2 cellular contexts compared by ENCODE assay signal in the genomic region with DNA sequence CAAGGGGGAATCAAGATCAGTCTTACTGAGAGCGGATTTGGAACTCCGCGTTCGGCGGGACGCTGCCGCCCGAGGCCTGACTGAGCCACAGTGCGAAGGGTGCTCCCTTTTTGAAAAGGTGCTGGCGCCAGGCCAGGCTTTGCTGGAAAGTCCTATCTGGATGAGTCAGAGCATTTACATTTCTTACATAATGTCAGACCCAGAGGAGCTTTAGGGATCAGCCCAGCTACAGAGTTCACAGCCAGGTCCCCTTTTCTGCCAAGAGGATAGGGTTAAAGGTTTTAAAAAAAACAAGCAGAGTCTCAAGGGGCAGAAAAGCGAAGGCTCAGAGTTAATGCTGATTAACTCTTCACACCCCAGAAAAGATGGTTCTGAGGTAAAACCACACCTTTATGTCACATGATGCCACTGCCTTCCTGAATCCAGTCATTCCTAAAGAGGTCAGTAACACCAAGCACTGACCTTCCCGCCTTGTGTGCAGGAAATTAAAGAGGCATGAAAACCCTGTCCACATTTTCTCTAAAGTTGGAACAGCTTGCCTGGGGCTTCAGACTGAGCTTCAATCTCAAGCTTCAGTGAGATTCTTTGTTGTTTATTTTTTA.
A peak's percentile ranks its signal among the peaks of the same experiment; 100 is the strongest.
TF ChIP-seq lines count a peak whose summit lies in the region.

No MANE protein-coding gene starts in this region.

TF ChIP-seq in HEK293T, 16 proteins besides CTCF, POLR2A, EP300 and RAD21:
- no peak for TF ChIP-seq FOXA1 (IDR thresholded peaks at IDR 0.05)
- TF ChIP-seq ARNT (IDR thresholded peaks at IDR 0.05), result no peak
- TF ChIP-seq TARDBP (IDR thresholded peaks at IDR 0.05), result no peak
- TF ChIP-seq FOXM1 (IDR thresholded peaks at IDR 0.05; ENCODE audit: borderline replicate concordance), result no peak
- no peak for TF ChIP-seq SUZ12 (IDR thresholded peaks at IDR 0.05)
- no peak for TF ChIP-seq ZNF384 (IDR thresholded peaks at IDR 0.05)
- no peak for TF ChIP-seq HDGF (IDR thresholded peaks at IDR 0.05; ENCODE audit: borderline replicate concordance)
- TF ChIP-seq, protein P1, sequence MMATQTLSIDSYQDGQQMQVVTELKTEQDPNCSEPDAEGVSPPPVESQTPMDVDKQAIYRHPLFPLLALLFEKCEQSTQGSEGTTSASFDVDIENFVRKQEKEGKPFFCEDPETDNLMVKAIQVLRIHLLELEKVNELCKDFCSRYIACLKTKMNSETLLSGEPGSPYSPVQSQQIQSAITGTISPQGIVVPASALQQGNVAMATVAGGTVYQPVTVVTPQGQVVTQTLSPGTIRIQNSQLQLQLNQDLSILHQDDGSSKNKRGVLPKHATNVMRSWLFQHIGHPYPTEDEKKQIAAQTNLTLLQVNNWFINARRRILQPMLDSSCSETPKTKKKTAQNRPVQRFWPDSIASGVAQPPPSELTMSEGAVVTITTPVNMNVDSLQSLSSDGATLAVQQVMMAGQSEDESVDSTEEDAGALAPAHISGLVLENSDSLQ (IDR thresholded peaks at IDR 0.05), result no peak
- no peak for TF ChIP-seq BHLHE40 (IDR thresholded peaks at IDR 0.05; ENCODE audit: borderline replicate concordance)
- TF ChIP-seq ELF4 (IDR thresholded peaks at IDR 0.05), result no peak

TF ChIP-seq in HepG2, 621 proteins besides CTCF, POLR2A, EP300 and RAD21 (continued from another document and continues in another):
- TF ChIP-seq, protein P2, sequence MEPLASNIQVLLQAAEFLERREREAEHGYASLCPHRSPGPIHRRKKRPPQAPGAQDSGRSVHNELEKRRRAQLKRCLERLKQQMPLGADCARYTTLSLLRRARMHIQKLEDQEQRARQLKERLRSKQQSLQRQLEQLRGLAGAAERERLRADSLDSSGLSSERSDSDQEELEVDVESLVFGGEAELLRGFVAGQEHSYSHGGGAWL (CRISPR knock-in tag; IDR thresholded peaks at IDR 0.05), result no peak
- TF ChIP-seq ZSCAN12 (CRISPR knock-in tag; IDR thresholded peaks at IDR 0.05) (no peak), CBX1 (IDR thresholded peaks at IDR 0.05; ENCODE audit: low read depth) (no peak), ZNF230 (CRISPR knock-in tag; IDR thresholded peaks at IDR 0.05) (no peak), ZFX (CRISPR knock-in tag; IDR thresholded peaks at IDR 0.05; ENCODE audit: low read depth) (0 out of 2 replicates have a peak, but pooled peaks have one; percentile 11), SMARCC2 (IDR thresholded peaks at IDR 0.05) (no peak), KAT7 (CRISPR knock-in tag; IDR thresholded peaks at IDR 0.05; ENCODE audit: borderline replicate concordance) (no peak), ZNF615 (CRISPR knock-in tag; IDR thresholded peaks at IDR 0.05; ENCODE audit: borderline replicate concordance) (no peak), SALL2 (CRISPR knock-in tag; IDR thresholded peaks at IDR 0.05) (no peak), SSRP1 (CRISPR knock-in tag; IDR thresholded peaks at IDR 0.05) (no peak), NRL (CRISPR knock-in tag; IDR thresholded peaks at IDR 0.05; ENCODE audit: borderline replicate concordance) (no peak), ZNF605 (CRISPR knock-in tag; IDR thresholded peaks at IDR 0.05) (peak; percentile 71), SAP130 (CRISPR knock-in tag; IDR thresholded peaks at IDR 0.05; ENCODE audit: low read depth) (peak; percentile 47), ZNF431 (CRISPR knock-in tag; IDR thresholded peaks at IDR 0.05; ENCODE audit: borderline replicate concordance, low read depth) (no peak), ZNF569 (CRISPR knock-in tag; IDR thresholded peaks at IDR 0.05; ENCODE audit: borderline replicate concordance) (no peak), MLLT10 (CRISPR knock-in tag; IDR thresholded peaks at IDR 0.05) (no peak), AHR (CRISPR knock-in tag; IDR thresholded peaks at IDR 0.05) (no peak), CREM (IDR thresholded peaks at IDR 0.05) (peak; percentile 30; the same call in 1 of the 2 replicates), CREM (CRISPR knock-in tag; IDR thresholded peaks at IDR 0.05) (no peak), ZNF629 (CRISPR knock-in tag; conservative IDR thresholded peaks at IDR 0.05) (0 out of 2 replicates have a peak, but pooled peaks have one; percentile 11), HOXA7 (CRISPR knock-in tag; IDR thresholded peaks at IDR 0.05) (no peak), ZBTB20 (CRISPR knock-in tag; IDR thresholded peaks at IDR 0.05; ENCODE audit: borderline replicate concordance, low read depth) (0 out of 2 replicates have a peak, but pooled peaks have one; percentile 31), ZNF616 (CRISPR knock-in tag; IDR thresholded peaks at IDR 0.05; ENCODE audit: low read depth) (no peak), ZNF430 (CRISPR knock-in tag; IDR thresholded peaks at IDR 0.05) (0 out of 2 replicates have a peak, but pooled peaks have one; percentile 60), RORA (CRISPR knock-in tag; IDR thresholded peaks at IDR 0.05) (no peak), SRF (IDR thresholded peaks at IDR 0.05; ENCODE audit: low read depth, low read length) (no peak), TCF7L2 (IDR thresholded peaks at IDR 0.05; ENCODE audit: low read depth, low read length) (no peak), ZNF343 (CRISPR knock-in tag; IDR thresholded peaks at IDR 0.05) (no peak), SOX5 (CRISPR knock-in tag; IDR thresholded peaks at IDR 0.05; ENCODE audit: borderline replicate concordance) (peak; percentile 33; the same call in 1 of the 2 replicates), ZNF776 (CRISPR knock-in tag; IDR thresholded peaks at IDR 0.05) (no peak), RAD51 (IDR thresholded peaks at IDR 0.05; ENCODE audit: borderline replicate concordance) (no peak), PHF21A (CRISPR knock-in tag; IDR thresholded peaks at IDR 0.05) (peak; percentile 36; the same call in 1 of the 2 replicates), ISL2 (CRISPR knock-in tag; IDR thresholded peaks at IDR 0.05) (peak; percentile 41; the same call in 1 of the 2 replicates), ATRX (CRISPR knock-in tag; IDR thresholded peaks at IDR 0.05; ENCODE audit: borderline replicate concordance) (no peak), ZFP90 (CRISPR knock-in tag; IDR thresholded peaks at IDR 0.05; ENCODE audit: borderline replicate concordance) (no peak), JUN (CRISPR knock-in tag; IDR thresholded peaks at IDR 0.05) (no peak), PAWR (CRISPR knock-in tag; IDR thresholded peaks at IDR 0.05; ENCODE audit: borderline replicate concordance) (no peak), ZNF30 (CRISPR knock-in tag; IDR thresholded peaks at IDR 0.05) (no peak), ZBTB38 (CRISPR knock-in tag; IDR thresholded peaks at IDR 0.05) (no peak), TEAD2 (CRISPR knock-in tag; IDR thresholded peaks at IDR 0.05) (no peak), IKZF4 (CRISPR knock-in tag; IDR thresholded peaks at IDR 0.05; ENCODE audit: borderline replicate concordance, low read depth, not compliant biosample characterization) (no peak), ZNF335 (CRISPR knock-in tag; IDR thresholded peaks at IDR 0.05) (no peak; the same call in 1 of the 2 replicates), GTF3A (CRISPR knock-in tag; conservative IDR thresholded peaks at IDR 0.05) (no peak)
- TF ChIP-seq, protein P3, sequence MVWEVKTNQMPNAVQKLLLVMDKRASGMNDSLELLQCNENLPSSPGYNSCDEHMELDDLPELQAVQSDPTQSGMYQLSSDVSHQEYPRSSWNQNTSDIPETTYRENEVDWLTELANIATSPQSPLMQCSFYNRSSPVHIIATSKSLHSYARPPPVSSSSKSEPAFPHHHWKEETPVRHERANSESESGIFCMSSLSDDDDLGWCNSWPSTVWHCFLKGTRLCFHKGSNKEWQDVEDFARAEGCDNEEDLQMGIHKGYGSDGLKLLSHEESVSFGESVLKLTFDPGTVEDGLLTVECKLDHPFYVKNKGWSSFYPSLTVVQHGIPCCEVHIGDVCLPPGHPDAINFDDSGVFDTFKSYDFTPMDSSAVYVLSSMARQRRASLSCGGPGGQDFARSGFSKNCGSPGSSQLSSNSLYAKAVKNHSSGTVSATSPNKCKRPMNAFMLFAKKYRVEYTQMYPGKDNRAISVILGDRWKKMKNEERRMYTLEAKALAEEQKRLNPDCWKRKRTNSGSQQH (CRISPR knock-in tag; IDR thresholded peaks at IDR 0.05; ENCODE audit: low read depth), result no peak
- TF ChIP-seq, protein P4, sequence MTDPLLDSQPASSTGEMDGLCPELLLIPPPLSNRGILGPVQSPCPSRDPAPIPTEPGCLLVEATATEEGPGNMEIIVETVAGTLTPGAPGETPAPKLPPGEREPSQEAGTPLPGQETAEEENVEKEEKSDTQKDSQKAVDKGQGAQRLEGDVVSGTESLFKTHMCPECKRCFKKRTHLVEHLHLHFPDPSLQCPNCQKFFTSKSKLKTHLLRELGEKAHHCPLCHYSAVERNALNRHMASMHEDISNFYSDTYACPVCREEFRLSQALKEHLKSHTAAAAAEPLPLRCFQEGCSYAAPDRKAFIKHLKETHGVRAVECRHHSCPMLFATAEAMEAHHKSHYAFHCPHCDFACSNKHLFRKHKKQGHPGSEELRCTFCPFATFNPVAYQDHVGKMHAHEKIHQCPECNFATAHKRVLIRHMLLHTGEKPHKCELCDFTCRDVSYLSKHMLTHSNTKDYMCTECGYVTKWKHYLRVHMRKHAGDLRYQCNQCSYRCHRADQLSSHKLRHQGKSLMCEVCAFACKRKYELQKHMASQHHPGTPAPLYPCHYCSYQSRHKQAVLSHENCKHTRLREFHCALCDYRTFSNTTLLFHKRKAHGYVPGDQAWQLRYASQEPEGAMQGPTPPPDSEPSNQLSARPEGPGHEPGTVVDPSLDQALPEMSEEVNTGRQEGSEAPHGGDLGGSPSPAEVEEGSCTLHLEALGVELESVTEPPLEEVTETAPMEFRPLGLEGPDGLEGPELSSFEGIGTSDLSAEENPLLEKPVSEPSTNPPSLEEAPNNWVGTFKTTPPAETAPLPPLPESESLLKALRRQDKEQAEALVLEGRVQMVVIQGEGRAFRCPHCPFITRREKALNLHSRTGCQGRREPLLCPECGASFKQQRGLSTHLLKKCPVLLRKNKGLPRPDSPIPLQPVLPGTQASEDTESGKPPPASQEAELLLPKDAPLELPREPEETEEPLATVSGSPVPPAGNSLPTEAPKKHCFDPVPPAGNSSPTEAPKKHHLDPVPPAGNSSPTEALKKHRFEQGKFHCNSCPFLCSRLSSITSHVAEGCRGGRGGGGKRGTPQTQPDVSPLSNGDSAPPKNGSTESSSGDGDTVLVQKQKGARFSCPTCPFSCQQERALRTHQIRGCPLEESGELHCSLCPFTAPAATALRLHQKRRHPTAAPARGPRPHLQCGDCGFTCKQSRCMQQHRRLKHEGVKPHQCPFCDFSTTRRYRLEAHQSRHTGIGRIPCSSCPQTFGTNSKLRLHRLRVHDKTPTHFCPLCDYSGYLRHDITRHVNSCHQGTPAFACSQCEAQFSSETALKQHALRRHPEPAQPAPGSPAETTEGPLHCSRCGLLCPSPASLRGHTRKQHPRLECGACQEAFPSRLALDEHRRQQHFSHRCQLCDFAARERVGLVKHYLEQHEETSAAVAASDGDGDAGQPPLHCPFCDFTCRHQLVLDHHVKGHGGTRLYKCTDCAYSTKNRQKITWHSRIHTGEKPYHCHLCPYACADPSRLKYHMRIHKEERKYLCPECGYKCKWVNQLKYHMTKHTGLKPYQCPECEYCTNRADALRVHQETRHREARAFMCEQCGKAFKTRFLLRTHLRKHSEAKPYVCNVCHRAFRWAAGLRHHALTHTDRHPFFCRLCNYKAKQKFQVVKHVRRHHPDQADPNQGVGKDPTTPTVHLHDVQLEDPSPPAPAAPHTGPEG (CRISPR knock-in tag; IDR thresholded peaks at IDR 0.05), result no peak
- TF ChIP-seq, protein P5, sequence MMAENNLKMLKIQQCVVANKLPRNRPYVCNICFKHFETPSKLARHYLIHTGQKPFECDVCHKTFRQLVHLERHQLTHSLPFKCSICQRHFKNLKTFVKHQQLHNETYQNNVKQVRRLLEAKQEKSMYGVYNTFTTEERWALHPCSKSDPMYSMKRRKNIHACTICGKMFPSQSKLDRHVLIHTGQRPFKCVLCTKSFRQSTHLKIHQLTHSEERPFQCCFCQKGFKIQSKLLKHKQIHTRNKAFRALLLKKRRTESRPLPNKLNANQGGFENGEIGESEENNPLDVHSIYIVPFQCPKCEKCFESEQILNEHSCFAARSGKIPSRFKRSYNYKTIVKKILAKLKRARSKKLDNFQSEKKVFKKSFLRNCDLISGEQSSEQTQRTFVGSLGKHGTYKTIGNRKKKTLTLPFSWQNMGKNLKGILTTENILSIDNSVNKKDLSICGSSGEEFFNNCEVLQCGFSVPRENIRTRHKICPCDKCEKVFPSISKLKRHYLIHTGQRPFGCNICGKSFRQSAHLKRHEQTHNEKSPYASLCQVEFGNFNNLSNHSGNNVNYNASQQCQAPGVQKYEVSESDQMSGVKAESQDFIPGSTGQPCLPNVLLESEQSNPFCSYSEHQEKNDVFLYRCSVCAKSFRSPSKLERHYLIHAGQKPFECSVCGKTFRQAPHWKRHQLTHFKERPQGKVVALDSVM (CRISPR knock-in tag; IDR thresholded peaks at IDR 0.05), result 0 out of 2 replicates have a peak, but pooled peaks have one; percentile 6
- TF ChIP-seq, protein P6, sequence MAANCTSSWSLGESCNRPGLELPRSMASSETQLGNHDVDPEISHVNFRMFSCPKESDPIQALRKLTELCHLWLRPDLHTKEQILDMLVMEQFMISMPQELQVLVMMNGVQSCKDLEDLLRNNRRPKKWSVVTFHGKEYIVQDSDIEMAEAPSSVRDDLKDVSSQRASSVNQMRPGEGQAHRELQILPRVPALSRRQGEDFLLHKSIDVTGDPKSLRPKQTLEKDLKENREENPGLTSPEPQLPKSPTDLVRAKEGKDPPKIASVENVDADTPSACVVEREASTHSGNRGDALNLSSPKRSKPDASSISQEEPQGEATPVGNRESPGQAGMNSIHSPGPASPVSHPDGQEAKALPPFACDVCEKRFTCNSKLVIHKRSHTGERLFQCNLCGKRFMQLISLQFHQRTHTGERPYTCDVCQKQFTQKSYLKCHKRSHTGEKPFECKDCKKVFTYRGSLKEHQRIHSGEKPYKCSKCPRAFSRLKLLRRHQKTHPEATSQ (CRISPR knock-in tag; IDR thresholded peaks at IDR 0.05; ENCODE audit: borderline replicate concordance), result no peak
- TF ChIP-seq, protein P7, sequence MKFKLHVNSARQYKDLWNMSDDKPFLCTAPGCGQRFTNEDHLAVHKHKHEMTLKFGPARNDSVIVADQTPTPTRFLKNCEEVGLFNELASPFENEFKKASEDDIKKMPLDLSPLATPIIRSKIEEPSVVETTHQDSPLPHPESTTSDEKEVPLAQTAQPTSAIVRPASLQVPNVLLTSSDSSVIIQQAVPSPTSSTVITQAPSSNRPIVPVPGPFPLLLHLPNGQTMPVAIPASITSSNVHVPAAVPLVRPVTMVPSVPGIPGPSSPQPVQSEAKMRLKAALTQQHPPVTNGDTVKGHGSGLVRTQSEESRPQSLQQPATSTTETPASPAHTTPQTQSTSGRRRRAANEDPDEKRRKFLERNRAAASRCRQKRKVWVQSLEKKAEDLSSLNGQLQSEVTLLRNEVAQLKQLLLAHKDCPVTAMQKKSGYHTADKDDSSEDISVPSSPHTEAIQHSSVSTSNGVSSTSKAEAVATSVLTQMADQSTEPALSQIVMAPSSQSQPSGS (CRISPR knock-in tag; IDR thresholded peaks at IDR 0.05), result peak; percentile 56
- TF ChIP-seq, protein P8, sequence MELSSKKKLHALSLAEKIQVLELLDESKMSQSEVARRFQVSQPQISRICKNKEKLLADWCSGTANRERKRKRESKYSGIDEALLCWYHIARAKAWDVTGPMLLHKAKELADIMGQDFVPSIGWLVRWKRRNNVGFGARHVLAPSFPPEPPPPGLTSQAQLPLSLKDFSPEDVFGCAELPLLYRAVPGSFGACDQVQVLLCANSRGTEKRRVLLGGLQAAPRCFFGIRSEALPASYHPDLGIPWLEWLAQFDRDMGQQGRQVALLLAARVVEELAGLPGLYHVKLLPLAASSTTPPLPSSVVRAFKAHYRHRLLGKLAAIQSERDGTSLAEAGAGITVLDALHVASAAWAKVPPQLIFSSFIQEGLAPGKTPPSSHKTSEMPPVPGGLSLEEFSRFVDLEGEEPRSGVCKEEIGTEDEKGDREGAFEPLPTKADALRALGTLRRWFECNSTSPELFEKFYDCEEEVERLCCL (CRISPR knock-in tag; IDR thresholded peaks at IDR 0.05; ENCODE audit: borderline replicate concordance), result no peak
- TF ChIP-seq, protein P9, sequence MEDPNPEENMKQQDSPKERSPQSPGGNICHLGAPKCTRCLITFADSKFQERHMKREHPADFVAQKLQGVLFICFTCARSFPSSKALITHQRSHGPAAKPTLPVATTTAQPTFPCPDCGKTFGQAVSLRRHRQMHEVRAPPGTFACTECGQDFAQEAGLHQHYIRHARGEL (CRISPR knock-in tag; IDR thresholded peaks at IDR 0.05), result no peak
